ENCODE assay signal across 8 cellular contexts in the genomic region with DNA sequence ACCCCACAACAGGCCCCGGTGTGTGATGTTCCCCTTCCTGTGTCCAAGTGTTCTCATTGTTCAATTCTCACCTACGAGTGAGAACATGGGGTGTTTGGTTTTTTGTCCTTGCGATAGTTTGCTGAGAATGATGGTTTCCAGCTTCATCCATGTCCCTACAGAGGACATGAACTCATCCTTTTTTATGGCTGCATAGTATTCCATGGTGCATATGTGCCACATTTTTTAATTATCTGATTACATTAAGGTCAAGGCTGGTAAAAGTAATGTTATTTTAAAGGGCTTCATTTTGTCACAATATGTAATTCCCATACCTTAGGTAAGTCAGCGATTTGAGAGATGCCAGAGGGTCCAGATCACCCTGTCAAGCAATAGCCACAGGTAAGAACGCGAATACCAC. TPM values are rescaled to one million over a fixed set of nuclear protein-coding genes. Genes with fewer than 3 reads are reported as not detected.
DNase-seq lines count a peak whose midpoint lies in the region; TF ChIP-seq lines count a peak whose summit lies in the region.
"Not testable (repeated sequence)": the region's sequence is repeated elsewhere in the genome, so short reads cannot be mapped to it uniquely, and the experiment has no call there.

No MANE protein-coding gene starts in this region.

- peak overlapping the region in 4 of 7 donors; percentile 7 to 73 (median 14) for H3K27ac Mint-ChIP-seq in CD14-positive monocyte
- peak overlapping the region; percentile 33 for H3K27ac Mint-ChIP-seq in activated CD4-positive, alpha-beta memory T cell treated with anti-CD3 and anti-CD28 coated beads for 36 hours
- H3K27ac Mint-ChIP-seq in activated naive CD4-positive, alpha-beta T cell treated with anti-CD3 and anti-CD28 coated beads for 36 hours = peak overlapping the region; percentile 16
- H3K27ac Mint-ChIP-seq in activated naive CD8-positive, alpha-beta T cell = peak overlapping the region; percentile 3
- not testable (repeated sequence) for H3K27ac Mint-ChIP-seq in endodermal cell
- peak overlapping the region; percentile 31 for H3K27ac Mint-ChIP-seq in stimulated activated naive CD8-positive, alpha-beta T cell treated with anti-CD3 and anti-CD28 coated beads, Interleukin-15, Interleukin-2, amounts not matched to agents 100 ng/mL and 50 ng/mL, for 24 hours

- H3K4me3 Mint-ChIP-seq in CD14-positive monocyte; activated CD4-positive, alpha-beta memory T cell treated with anti-CD3 and anti-CD28 coated beads for 36 hours; activated naive CD4-positive, alpha-beta T cell treated with anti-CD3 and anti-CD28 coated beads for 36 hours; activated naive CD8-positive, alpha-beta T cell; endodermal cell; stimulated activated naive CD8-positive, alpha-beta T cell treated with anti-CD3 and anti-CD28 coated beads, Interleukin-15, Interleukin-2, amounts not matched to agents 100 ng/mL and 50 ng/mL, for 24 hours: not testable (repeated sequence)

- not testable (repeated sequence) for H3K9ac ChIP-seq in endodermal cell (ENCODE audit: extremely low read depth, low read length, poor library complexity, severe bottlenecking)

- H3K27me3 ChIP-seq in endodermal cell (ENCODE audit: control insufficient read depth, insufficient read depth, low read length, poor library complexity, severe bottlenecking) = not testable (repeated sequence)

- H3K36me3 ChIP-seq in HEK293 (ENCODE audit: control insufficient read depth in 2 of 2, insufficient read depth in 1 of 2, low read length in 2 of 2) (peaks cover 75 to 95% of the 10 kb centered on the region in 2 experiments), endodermal cell (ENCODE audit: control insufficient read depth, insufficient read depth, low read length) (peaks cover 86% of the 10 kb centered on the region)

- not testable (repeated sequence) for H3K27ac ChIP-seq in HEK293 (ENCODE audit: extremely low read depth, low read depth, low read length); endodermal cell (ENCODE audit: low read depth, low read length)

- not testable (repeated sequence) for H3K9me3 ChIP-seq in HEK293 (ENCODE audit: control insufficient read depth, insufficient read depth, low read depth, low read length); endodermal cell (ENCODE audit: control insufficient read depth, low read length)

- CTCF ChIA-PET in HEK293 (lab: Yijun Ruan, JAX) = interaction anchor here (0.7 to 4.0 kb wide), 6 partner anchors 8 to 382 kb away, joined by 3 to 37 read pairs (median 4); no protein-coding TSS in a partner anchor
- CTCF ChIA-PET in activated CD4-positive, alpha-beta memory T cell treated with anti-CD3 and anti-CD28 coated beads for 36 hours (lab: Charles Lee) = interaction anchor here (0.6 to 3.4 kb wide), 6 partner anchors 8 to 368 kb away, joined by 3 to 24 read pairs (median 3); a partner anchor contains a TSS
- CTCF ChIA-PET in activated naive CD4-positive, alpha-beta T cell treated with anti-CD3 and anti-CD28 coated beads for 36 hours (lab: Charles Lee) = interaction anchor here (0.6 to 3.4 kb wide), 9 partner anchors 9 to 354 kb away, joined by 3 to 28 read pairs (median 4); no protein-coding TSS in a partner anchor

- H3K27me3 Mint-ChIP-seq in CD14-positive monocyte (ENCODE audit: low read depth in 3 of 3); activated CD4-positive, alpha-beta memory T cell treated with anti-CD3 and anti-CD28 coated beads for 36 hours; activated naive CD4-positive, alpha-beta T cell treated with anti-CD3 and anti-CD28 coated beads for 36 hours (ENCODE audit: low read depth); activated naive CD8-positive, alpha-beta T cell; endodermal cell (ENCODE audit: insufficient read depth); stimulated activated naive CD8-positive, alpha-beta T cell treated with anti-CD3 and anti-CD28 coated beads, Interleukin-15, Interleukin-2, amounts not matched to agents 100 ng/mL and 50 ng/mL, for 24 hours: not testable (repeated sequence)

- H3K36me3 Mint-ChIP-seq in CD14-positive monocyte = peaks cover 77 to 86% of the 10 kb centered on the region in 2 donors
- peaks cover 66% of the 10 kb centered on the region for H3K36me3 Mint-ChIP-seq in activated CD4-positive, alpha-beta memory T cell treated with anti-CD3 and anti-CD28 coated beads for 36 hours
- peaks cover 61% of the 10 kb centered on the region for H3K36me3 Mint-ChIP-seq in activated naive CD4-positive, alpha-beta T cell treated with anti-CD3 and anti-CD28 coated beads for 36 hours (ENCODE audit: low read depth)
- peaks cover 14% of the 10 kb centered on the region for H3K36me3 Mint-ChIP-seq in activated naive CD8-positive, alpha-beta T cell
- H3K36me3 Mint-ChIP-seq in endodermal cell (ENCODE audit: low read depth) = peaks cover 78% of the 10 kb centered on the region
- H3K36me3 Mint-ChIP-seq in stimulated activated naive CD8-positive, alpha-beta T cell treated with anti-CD3 and anti-CD28 coated beads, Interleukin-15, Interleukin-2, amounts not matched to agents 100 ng/mL and 50 ng/mL, for 24 hours (ENCODE audit: low read depth) = peaks cover 93% of the 10 kb centered on the region

- not testable (repeated sequence) for TF ChIP-seq CTCF in CD14-positive monocyte (IDR thresholded peaks at IDR 0.05); HEK293 (tag by site-specific recombination; IDR thresholded peaks at IDR 0.05); endodermal cell (conservative IDR thresholded peaks at IDR 0.05)

- POLR2A ChIA-PET in HEK293 (lab: Yijun Ruan, JAX) = not testable (repeated sequence)
- POLR2A ChIA-PET in activated CD4-positive, alpha-beta memory T cell treated with anti-CD3 and anti-CD28 coated beads for 36 hours (lab: Charles Lee) = interaction anchor here (0.7 to 1.0 kb wide), 2 partner anchors 39 to 355 kb away, joined by 4 read pairs; no protein-coding TSS in a partner anchor

- H3K9me3 Mint-ChIP-seq in CD14-positive monocyte; activated CD4-positive, alpha-beta memory T cell treated with anti-CD3 and anti-CD28 coated beads for 36 hours; activated naive CD4-positive, alpha-beta T cell treated with anti-CD3 and anti-CD28 coated beads for 36 hours; activated naive CD8-positive, alpha-beta T cell (ENCODE audit: low read depth); endodermal cell; stimulated activated naive CD8-positive, alpha-beta T cell treated with anti-CD3 and anti-CD28 coated beads, Interleukin-15, Interleukin-2, amounts not matched to agents 100 ng/mL and 50 ng/mL, for 24 hours: not testable (repeated sequence)

- intact Hi-C loops in CD14-positive monocyte (cut with micrococcal nuclease); activated CD4-positive, alpha-beta memory T cell treated with anti-CD3 and anti-CD28 coated beads for 36 hours (cut with micrococcal nuclease); activated naive CD4-positive, alpha-beta T cell treated with anti-CD3 and anti-CD28 coated beads for 36 hours (cut with micrococcal nuclease): not testable (repeated sequence)

- WGBS in endodermal cell (ENCODE audit: insufficient coverage in 1 of 2, insufficient read length in 1 of 2), 2 experiments = 100% methylated on average over 4 of the region's 6 CpGs; no CpG with 5 or more reads in 1 of the 2 experiments

- DNase-seq in CD14-positive monocyte (ENCODE audit: low spot score); activated CD4-positive, alpha-beta memory T cell treated with anti-CD3 and anti-CD28 coated beads for 36 hours; activated naive CD4-positive, alpha-beta T cell treated with anti-CD3 and anti-CD28 coated beads for 36 hours: not testable (repeated sequence)
- peak; percentile 8 for DNase-seq in activated CD8-positive, alpha-beta memory T cell treated with anti-CD3 and anti-CD28 coated beads, Interleukin-2, amount 50 U/mL, for 48 hours
- peak; percentile 1 for DNase-seq in endodermal cell

- not testable (repeated sequence) for H3K4me1 ChIP-seq in HEK293 (ENCODE audit: control insufficient read depth, insufficient read depth, low read length); endodermal cell (ENCODE audit: control insufficient read depth, insufficient read depth, low read length)

- not testable (repeated sequence) for H3K4me1 Mint-ChIP-seq in CD14-positive monocyte, endodermal cell
- H3K4me1 Mint-ChIP-seq in activated CD4-positive, alpha-beta memory T cell treated with anti-CD3 and anti-CD28 coated beads for 36 hours (ENCODE audit: low read depth) = peaks cover 42% of the 10 kb centered on the region
- peaks cover 43% of the 10 kb centered on the region for H3K4me1 Mint-ChIP-seq in activated naive CD4-positive, alpha-beta T cell treated with anti-CD3 and anti-CD28 coated beads for 36 hours (ENCODE audit: low read depth)
- peaks cover 41% of the 10 kb centered on the region for H3K4me1 Mint-ChIP-seq in activated naive CD8-positive, alpha-beta T cell (ENCODE audit: low read depth)
- peaks cover 40% of the 10 kb centered on the region for H3K4me1 Mint-ChIP-seq in stimulated activated naive CD8-positive, alpha-beta T cell treated with anti-CD3 and anti-CD28 coated beads, Interleukin-15, Interleukin-2, amounts not matched to agents 100 ng/mL and 50 ng/mL, for 24 hours (ENCODE audit: low read depth)

- H3K4me3 ChIP-seq in HEK293 (ENCODE audit: low read depth, low read length); endodermal cell (ENCODE audit: low read length): not testable (repeated sequence)

RNA-seq across cellular contexts. Expression of a gene that starts 7.7 kb away (rescaled TPM):
- 10 to 100 TPM; 23.8 to 35.4 TPM for polyA plus RNA-seq in CD14-positive monocyte
- 100 to 1,000 TPM; 167 to 173 TPM for total RNA-seq in activated CD4-positive, alpha-beta memory T cell treated with anti-CD3 and anti-CD28 coated beads for 36 hours
- 100 to 1,000 TPM; 205 to 212 TPM for total RNA-seq in activated naive CD4-positive, alpha-beta T cell treated with anti-CD3 and anti-CD28 coated beads for 36 hours
- total RNA-seq in endodermal cell = 100 to 1,000 TPM; 111 to 140 TPM
- polyA plus RNA-seq in endodermal cell (2013, experiment 1 of 2) = 123 TPM
- polyA plus RNA-seq in endodermal cell (2013, experiment 2 of 2) = 111 TPM

RNA-seq across cellular contexts. Expression of a gene that starts 10.1 kb away (rescaled TPM):
- 10 to 100 TPM; 51.6 to 70.2 TPM for polyA plus RNA-seq in CD14-positive monocyte
- total RNA-seq in activated CD4-positive, alpha-beta memory T cell treated with anti-CD3 and anti-CD28 coated beads for 36 hours = 10 to 100 TPM; 30.9 to 31.7 TPM
- total RNA-seq in activated naive CD4-positive, alpha-beta T cell treated with anti-CD3 and anti-CD28 coated beads for 36 hours = 10 to 100 TPM; 13.1 to 15.3 TPM
- total RNA-seq in endodermal cell = 10 to 100 TPM; 56.1 to 60.5 TPM
- 63.3 TPM for polyA plus RNA-seq in endodermal cell (2013, experiment 1 of 2)
- 61.3 TPM for polyA plus RNA-seq in endodermal cell (2013, experiment 2 of 2)

RNA-seq across cellular contexts. Expression of a gene that starts 35.5 kb away (rescaled TPM):
- 1 to 10 TPM; 2.7 to 3.0 TPM for polyA plus RNA-seq in CD14-positive monocyte
- 10 to 100 TPM; 34.8 to 36.3 TPM for total RNA-seq in activated CD4-positive, alpha-beta memory T cell treated with anti-CD3 and anti-CD28 coated beads for 36 hours
- 10 to 100 TPM; 19.5 to 21.8 TPM for total RNA-seq in activated naive CD4-positive, alpha-beta T cell treated with anti-CD3 and anti-CD28 coated beads for 36 hours
- total RNA-seq in endodermal cell = 10 to 100 TPM; 33.3 to 39.9 TPM
- polyA plus RNA-seq in endodermal cell (2013, experiment 1 of 2) = 29.5 TPM
- 29.7 TPM for polyA plus RNA-seq in endodermal cell (2013, experiment 2 of 2)
